ENCODE assay signal across 21 cellular contexts in genomic region chr17:69423450-69423849, GRCh38. TPM values are rescaled to one million over a fixed set of nuclear protein-coding genes. Genes with fewer than 3 reads are reported as not detected.
A peak's percentile ranks its signal among the peaks of the same experiment; 100 is the strongest.
DNase-seq lines count a peak whose midpoint lies in the region; ATAC-seq and TF ChIP-seq lines count a peak whose summit lies in the region.
"Had no signal": no experiment of that assay in that cellular context is flagged by ENCODE, and none has a peak within 500 bp of the region (broad histone marks: within the 10 kb centered on the region; RNA-seq: fewer than 3 reads in every experiment).

No MANE protein-coding gene starts in this region.

- H3K9me3 Mint-ChIP-seq in activated CD4-positive, alpha-beta T cell treated with anti-CD3 and anti-CD28 coated beads for 36 hours (ENCODE audit: low read depth), result no peaks in the 10 kb centered on the region
- no peaks in the 10 kb centered on the region for H3K9me3 Mint-ChIP-seq in activated T-helper 2 cell treated with anti-CD3 and anti-CD28 coated beads, Interferon-gamma antibody, Interleukin-2, Interleukin-4, amounts not matched to agents 10 μg/mL and 5 μg/mL and 100 μg/mL, durations not matched to agents 14 hours and 24 hours and 36 hours
- no peaks in the 10 kb centered on the region for H3K9me3 Mint-ChIP-seq in naive thymus-derived CD8-positive, alpha-beta T cell

- peak overlapping the region; percentile 86 for H3K27ac Mint-ChIP-seq in activated CD4-positive, alpha-beta T cell treated with anti-CD3 and anti-CD28 coated beads for 36 hours
- peak overlapping the region; percentile 64 for H3K27ac Mint-ChIP-seq in activated T-helper 2 cell treated with anti-CD3 and anti-CD28 coated beads, Interferon-gamma antibody, Interleukin-2, Interleukin-4, amounts not matched to agents 10 μg/mL and 5 μg/mL and 100 μg/mL, durations not matched to agents 14 hours and 24 hours and 36 hours
- H3K27ac Mint-ChIP-seq in naive thymus-derived CD8-positive, alpha-beta T cell, result peak overlapping the region in 7 of 10 donors; percentile 20 to 65 (median 57)

- no peak for TF ChIP-seq CTCF in ascending aorta (IDR thresholded peaks at IDR 0.05)
- TF ChIP-seq CTCF in GM10248 (IDR thresholded peaks at IDR 0.05; ENCODE audit: control extremely low read depth, extremely low read depth, low read depth, missing control alignments), result no peak

- intact Hi-C loops in activated CD4-positive, alpha-beta T cell treated with anti-CD3 and anti-CD28 coated beads for 36 hours (cut with DNase I, micrococcal nuclease), result no loop called here
- intact Hi-C loops in activated T-helper 2 cell treated with anti-CD3 and anti-CD28 coated beads, Interferon-gamma antibody, Interleukin-2, Interleukin-4, amounts not matched to agents 10 μg/mL and 5 μg/mL and 100 μg/mL, durations not matched to agents 14 hours and 24 hours and 36 hours (cut with micrococcal nuclease), result no loop called here
- intact Hi-C loops in ascending aorta (cut with DNase I), result no loop called here

- no peak overlapping the region for H3K4me3 ChIP-seq in ascending aorta
- H3K4me3 ChIP-seq: esophagus squamous epithelium, MG63, PC-9, tibial nerve had no signal

- DNase-seq in activated CD4-positive, alpha-beta T cell treated with anti-CD3 and anti-CD28 coated beads for 36 hours, result peak; percentile 44
- DNase-seq in activated CD4-positive, alpha-beta T cell treated with anti-CD3 and anti-CD28 coated beads, Interleukin-2, amount 50 U/mL, for 4 hours, result no peak
- DNase-seq in Kasumi-1 (lab: John Stamatoyannopoulos, UW) (peak; percentile 84 to 85), ascending aorta (ENCODE audit: low spot score in 2 of 2) (no peak), DMS53 treated with DMSO at 0.1 percent for 48 hours (lab: John Stamatoyannopoulos, UW; ENCODE audit: unreplicated experiment) (no peak), GM10248 (ENCODE audit: extremely low spot score) (no peak)
- DNase-seq in activated T-helper 2 cell treated with anti-CD3 and anti-CD28 coated beads, Interferon-gamma antibody, Interleukin-2, Interleukin-4, amounts not matched to agents 10 μg/mL and 5 μg/mL and 100 μg/mL, durations not matched to agents 14 hours and 24 hours and 36 hours (ENCODE audit: low spot score), result no peak
- no peak for DNase-seq in naive thymus-derived CD8-positive, alpha-beta T cell
- DNase-seq: EL, esophagus squamous epithelium, HCEC 1CT, head of caudate nucleus, kidney, MG63, NCI-H1694 treated with DMSO at 0.1 percent for 48 hours, NCI-H510A treated with DMSO at 0.1 percent for 48 hours, occipital lobe, PC-9 had no signal

- H3K9me3 ChIP-seq in ascending aorta, result no peaks in the 10 kb centered on the region
- H3K9me3 ChIP-seq: esophagus squamous epithelium, MG63, tibial nerve had no signal

- no peaks in the 10 kb centered on the region for H3K36me3 ChIP-seq in ascending aorta
- H3K36me3 ChIP-seq: esophagus squamous epithelium, MG63, tibial nerve had no signal

- no peaks in the 10 kb centered on the region for H3K27me3 ChIP-seq in ascending aorta
- H3K27me3 ChIP-seq: esophagus squamous epithelium, MG63, tibial nerve had no signal

- H3K27ac ChIP-seq in ascending aorta, result no peak overlapping the region
- H3K27ac ChIP-seq: 22Rv1, PC-9, tibial nerve had no signal

- peaks cover 55% of the 10 kb centered on the region for H3K4me1 Mint-ChIP-seq in activated CD4-positive, alpha-beta T cell treated with anti-CD3 and anti-CD28 coated beads for 36 hours
- peaks cover 20% of the 10 kb centered on the region for H3K4me1 Mint-ChIP-seq in activated T-helper 2 cell treated with anti-CD3 and anti-CD28 coated beads, Interferon-gamma antibody, Interleukin-2, Interleukin-4, amounts not matched to agents 10 μg/mL and 5 μg/mL and 100 μg/mL, durations not matched to agents 14 hours and 24 hours and 36 hours (ENCODE audit: low read depth)
- H3K4me1 Mint-ChIP-seq in naive thymus-derived CD8-positive, alpha-beta T cell, result peaks cover 21 to 66% (median 55%) of the 10 kb centered on the region in 4 donors

- H3K27me3 Mint-ChIP-seq in activated CD4-positive, alpha-beta T cell treated with anti-CD3 and anti-CD28 coated beads for 36 hours, result no peaks in the 10 kb centered on the region
- H3K27me3 Mint-ChIP-seq in activated T-helper 2 cell treated with anti-CD3 and anti-CD28 coated beads, Interferon-gamma antibody, Interleukin-2, Interleukin-4, amounts not matched to agents 10 μg/mL and 5 μg/mL and 100 μg/mL, durations not matched to agents 14 hours and 24 hours and 36 hours (ENCODE audit: low read depth), result no peaks in the 10 kb centered on the region
- H3K27me3 Mint-ChIP-seq in naive thymus-derived CD8-positive, alpha-beta T cell, result no peaks in the 10 kb centered on the region

- peak overlapping the region; percentile 30 for H3K4me3 Mint-ChIP-seq in activated CD4-positive, alpha-beta T cell treated with anti-CD3 and anti-CD28 coated beads for 36 hours
- no peak overlapping the region for H3K4me3 Mint-ChIP-seq in activated T-helper 2 cell treated with anti-CD3 and anti-CD28 coated beads, Interferon-gamma antibody, Interleukin-2, Interleukin-4, amounts not matched to agents 10 μg/mL and 5 μg/mL and 100 μg/mL, durations not matched to agents 14 hours and 24 hours and 36 hours (ENCODE audit: low read depth)
- peak overlapping the region in 9 of 10 donors; percentile 27 to 80 (median 59) for H3K4me3 Mint-ChIP-seq in naive thymus-derived CD8-positive, alpha-beta T cell

- no peaks in the 10 kb centered on the region for H3K4me1 ChIP-seq in ascending aorta

- H3K36me3 Mint-ChIP-seq in activated CD4-positive, alpha-beta T cell treated with anti-CD3 and anti-CD28 coated beads for 36 hours (ENCODE audit: low read depth), result peaks cover 9% of the 10 kb centered on the region
- peaks cover 7% of the 10 kb centered on the region for H3K36me3 Mint-ChIP-seq in activated T-helper 2 cell treated with anti-CD3 and anti-CD28 coated beads, Interferon-gamma antibody, Interleukin-2, Interleukin-4, amounts not matched to agents 10 μg/mL and 5 μg/mL and 100 μg/mL, durations not matched to agents 14 hours and 24 hours and 36 hours (ENCODE audit: low read depth)
- H3K36me3 Mint-ChIP-seq in naive thymus-derived CD8-positive, alpha-beta T cell, result peaks cover 5 to 17% (median 15%) of the 10 kb centered on the region in 3 donors

- POLR2A ChIA-PET in activated CD4-positive, alpha-beta T cell treated with anti-CD3 and anti-CD28 coated beads for 36 hours (lab: Charles Lee), result no interaction called here
- POLR2A ChIA-PET in naive thymus-derived CD8-positive, alpha-beta T cell (lab: Charles Lee), result no interaction called here
- POLR2A ChIA-PET in GM10248 (lab: Yijun Ruan, JAX), result interaction anchor here (0.6 kb wide), 1 partner anchor 84 kb away, joined by 3 read pairs; no protein-coding TSS in a partner anchor

- CTCF ChIA-PET in activated CD4-positive, alpha-beta T cell treated with anti-CD3 and anti-CD28 coated beads for 36 hours (lab: Charles Lee), result interaction anchor here (1.0 to 1.7 kb wide), 5 partner anchors 8 to 101 kb away, joined by 3 to 5 read pairs (median 4); partner anchors contain the start of gene MAP2K6
- CTCF ChIA-PET in GM10248 (lab: Yijun Ruan, JAX), result interaction anchor here (1.1 to 2.4 kb wide), 4 partner anchors 9 to 38 kb away, joined by 3 to 6 read pairs (median 4); partner anchors contain the start of gene MAP2K6

- ATAC-seq in activated CD4-positive, alpha-beta T cell treated with anti-CD3 and anti-CD28 coated beads for 36 hours, result peak; percentile 84
- peak; percentile 50 to 57 for ATAC-seq in naive thymus-derived CD8-positive, alpha-beta T cell
- ATAC-seq: sciatic nerve had no signal

RNA-seq across cellular contexts. Expression of gene MAP2K6, which starts 9.0 kb away (rescaled TPM):
- total RNA-seq in activated CD4-positive, alpha-beta T cell treated with anti-CD3 and anti-CD28 coated beads for 36 hours, result 1 to 10 TPM; 2.7 to 3.4 TPM
- total RNA-seq in activated T-helper 2 cell treated with anti-CD3 and anti-CD28 coated beads, Interferon-gamma antibody, Interleukin-2, Interleukin-4, amounts not matched to agents 10 μg/mL and 5 μg/mL and 100 μg/mL, durations not matched to agents 14 hours and 24 hours and 36 hours, result 3.1 and 3.6 TPM in 2 replicates
- total RNA-seq in naive thymus-derived CD8-positive, alpha-beta T cell, result 10 to 100 TPM; 12.9 to 15.9 TPM
- 10 to 100 TPM; 15.2 to 18.9 (median 17.3) TPM for polyA plus RNA-seq in naive thymus-derived CD8-positive, alpha-beta T cell
- total RNA-seq in ascending aorta, result 6.7 TPM

Comparison
In these comparisons a context has a peak if more than half of its experiments do, and no peak if none do; other contexts are left out.
1. DNase-seq: peak in activated CD4-positive, alpha-beta T cell treated with anti-CD3 and anti-CD28 coated beads for 36 hours (single experiment) and Kasumi-1 (2 of 2); none in activated CD4-positive, alpha-beta T cell treated with anti-CD3 and anti-CD28 coated beads, Interleukin-2, amount 50 U/mL, for 4 hours (0 of 2), activated T-helper 2 cell treated with anti-CD3 and anti-CD28 coated beads, Interferon-gamma antibody, Interleukin-2, Interleukin-4, amounts not matched to agents 10 μg/mL and 5 μg/mL and 100 μg/mL, durations not matched to agents 14 hours and 24 hours and 36 hours (single experiment), naive thymus-derived CD8-positive, alpha-beta T cell (0 of 10), ascending aorta (0 of 2), DMS53 treated with DMSO at 0.1 percent for 48 hours (single experiment) and GM10248 (single experiment).
2. Peak in every context shown above with its lines, with median percentiles within 50 percentile points of each other: H3K27ac Mint-ChIP-seq.